8 cellular contexts compared by ENCODE assay signal in genomic region chr19:41324921-41325639, GRCh38. TPM values are rescaled to one million over a fixed set of nuclear protein-coding genes. Genes with fewer than 3 reads are reported as not detected.
A peak's percentile ranks its signal among the peaks of the same experiment; 100 is the strongest.
DNase-seq lines count a peak whose midpoint lies in the region; ATAC-seq and TF ChIP-seq lines count a peak whose summit lies in the region.

No MANE protein-coding gene starts in this region.

- H3K4me1 Mint-ChIP-seq in activated CD4-positive, alpha-beta T cell treated with anti-CD3 and anti-CD28 coated beads, Interleukin-2, amount 10 ng/mL, durations not matched to agents 7 days and 5 days, result peaks cover 61% of the 10 kb centered on the region

- ATAC-seq in foreskin keratinocyte, result no peak
- peak; percentile 52 for ATAC-seq in omental fat pad (ENCODE audit: low FRiP score)
- ATAC-seq in HG02973 (IDR thresholded peaks at IDR 0.05; ENCODE audit: unreplicated experiment), result no peak

- H3K27ac ChIP-seq in VCaP (peak overlapping the region; percentile 86), foreskin keratinocyte (peak overlapping the region; percentile 42)

- peaks cover 12% of the 10 kb centered on the region for H3K4me1 ChIP-seq in foreskin keratinocyte

- H3K27ac Mint-ChIP-seq in activated CD4-positive, alpha-beta T cell treated with anti-CD3 and anti-CD28 coated beads, Interleukin-2, amount 10 ng/mL, durations not matched to agents 7 days and 5 days, result peak overlapping the region; percentile 82

- peaks cover 45% of the 10 kb centered on the region for H3K36me3 Mint-ChIP-seq in activated CD4-positive, alpha-beta T cell treated with anti-CD3 and anti-CD28 coated beads, Interleukin-2, amount 10 ng/mL, durations not matched to agents 7 days and 5 days (ENCODE audit: low read depth)

- POLR2A ChIA-PET in activated CD4-positive, alpha-beta T cell treated with anti-CD3 and anti-CD28 coated beads, Interleukin-2, amount 10 ng/mL, durations not matched to agents 7 days and 5 days (lab: Charles Lee), result no interaction called here

- no peaks in the 10 kb centered on the region for H3K27me3 Mint-ChIP-seq in activated CD4-positive, alpha-beta T cell treated with anti-CD3 and anti-CD28 coated beads, Interleukin-2, amount 10 ng/mL, durations not matched to agents 7 days and 5 days

- TF ChIP-seq CTCF in VCaP (conservative IDR thresholded peaks at IDR 0.05) (no peak), foreskin keratinocyte (conservative IDR thresholded peaks at IDR 0.05) (no peak), omental fat pad (IDR thresholded peaks at IDR 0.05) (no peak)

- H3K4me3 Mint-ChIP-seq in activated CD4-positive, alpha-beta T cell treated with anti-CD3 and anti-CD28 coated beads, Interleukin-2, amount 10 ng/mL, durations not matched to agents 7 days and 5 days, result peak overlapping the region; percentile 30

- CTCF ChIA-PET in activated CD4-positive, alpha-beta T cell treated with anti-CD3 and anti-CD28 coated beads, Interleukin-2, amount 10 ng/mL, durations not matched to agents 7 days and 5 days (lab: Charles Lee), result interaction anchor here (0.6 to 1.7 kb wide), 6 partner anchors 10 to 893 kb away, joined by 3 to 10 read pairs (median 4); no protein-coding TSS in a partner anchor

- no peaks in the 10 kb centered on the region for H3K9me3 Mint-ChIP-seq in activated CD4-positive, alpha-beta T cell treated with anti-CD3 and anti-CD28 coated beads, Interleukin-2, amount 10 ng/mL, durations not matched to agents 7 days and 5 days

- no peak for DNase-seq in activated CD4-positive, alpha-beta T cell treated with anti-CD3 and anti-CD28 coated beads, Interleukin-2, amount 10 ng/mL, durations not matched to agents 7 days and 5 days
- DNase-seq in activated CD4-positive, alpha-beta T cell treated with anti-CD3 and anti-CD28 coated beads for 1 hour, result no peak
- DNase-seq in foreskin keratinocyte, result peak in 1 of 2 donors; percentile 65
- no peak for DNase-seq in omental fat pad (ENCODE audit: low spot score)
- DNase-seq in NCI-H2196 (lab: John Stamatoyannopoulos, UW; ENCODE audit: unreplicated experiment), result no peak
- DNase-seq in NK-92 treated with Interleukin-12 subunit alpha and Interleukin-12 subunit beta, amount 100 ng/mL, for 24 hours (lab: John Stamatoyannopoulos, UW), result no peak

- no peaks in the 10 kb centered on the region for H3K27me3 ChIP-seq in foreskin keratinocyte

RNA-seq across cellular contexts. Expression of gene CCDC97, which starts 15.1 kb away (rescaled TPM):
- 10 to 100 TPM; 50.4 to 51.7 TPM for total RNA-seq in activated CD4-positive, alpha-beta T cell treated with anti-CD3 and anti-CD28 coated beads, Interleukin-2, amount 10 ng/mL, durations not matched to agents 7 days and 5 days
- 10.5 and 11.9 TPM in 2 replicates for total RNA-seq in foreskin keratinocyte
- polyA plus RNA-seq in foreskin keratinocyte, result 13.5 and 14.5 TPM in 2 replicates
- 10 to 100 TPM; 11.8 to 16.6 (median 13.9) TPM for total RNA-seq in omental fat pad

RNA-seq across cellular contexts. Expression of gene TGFB1, which starts 28.6 kb away (rescaled TPM):
- total RNA-seq in activated CD4-positive, alpha-beta T cell treated with anti-CD3 and anti-CD28 coated beads, Interleukin-2, amount 10 ng/mL, durations not matched to agents 7 days and 5 days, result 100 to 1,000 TPM; 194 TPM
- total RNA-seq in foreskin keratinocyte, result 26.8 and 26.9 TPM in 2 replicates
- 51.3 and 52.5 TPM in 2 replicates for polyA plus RNA-seq in foreskin keratinocyte
- total RNA-seq in omental fat pad, result 10 to 100 TPM; 17.6 to 43.0 (median 25.2) TPM

RNA-seq across cellular contexts. Expression of gene B9D2, which starts 38.9 kb away (rescaled TPM):
- 10 to 100 TPM; 11.6 to 11.7 TPM for total RNA-seq in activated CD4-positive, alpha-beta T cell treated with anti-CD3 and anti-CD28 coated beads, Interleukin-2, amount 10 ng/mL, durations not matched to agents 7 days and 5 days
- total RNA-seq in foreskin keratinocyte (4.4 and 5.8 TPM in 2 replicates), omental fat pad (1 to 10 TPM; 3.3 to 6.8 (median 5.1) TPM)
- polyA plus RNA-seq in foreskin keratinocyte, result 6.7 and 8.5 TPM in 2 replicates

RNA-seq across cellular contexts. Expression of gene TMEM91, which starts 51.3 kb away (rescaled TPM):
- 1 to 10 TPM; 5.4 to 5.6 TPM for total RNA-seq in activated CD4-positive, alpha-beta T cell treated with anti-CD3 and anti-CD28 coated beads, Interleukin-2, amount 10 ng/mL, durations not matched to agents 7 days and 5 days
- total RNA-seq in foreskin keratinocyte (3.2 and 4.0 TPM in 2 replicates), omental fat pad (10 to 100 TPM; 12.4 to 44.3 (median 14.2) TPM)
- 3.8 and 4.9 TPM in 2 replicates for polyA plus RNA-seq in foreskin keratinocyte
